Comparison of ENCODE assay signal across 10 cellular contexts in genomic region chr17:72270530-72270929, GRCh38.
A peak's percentile ranks its signal among the peaks of the same experiment; 100 is the strongest.
DNase-seq lines count a peak whose midpoint lies in the region; ATAC-seq, FAIRE-seq and TF ChIP-seq lines count a peak whose summit lies in the region.
"Had no signal": no experiment of that assay in that cellular context is flagged by ENCODE, and none has a peak within 500 bp of the region (broad histone marks: within the 10 kb centered on the region; RNA-seq: fewer than 3 reads in every experiment).

No MANE protein-coding gene starts in this region.

- DNase-seq in NCI-H1436 treated with DMSO at 0.1 percent for 48 hours (lab: John Stamatoyannopoulos, UW), result peak; percentile 71
- peak; percentile 79 for DNase-seq in T1000 (lab: John Stamatoyannopoulos, UW)
- DNase-seq in kidney tubule cell (ENCODE audit: low spot score), result peak; percentile 23
- no peak for DNase-seq in frontal cortex (ENCODE audit: low spot score in 2 of 2)
- DNase-seq: activated naive CD4-positive, alpha-beta T cell treated with anti-CD3 and anti-CD28 coated beads, Interleukin-2, amount 50 U/mL, for 16 hours; spleen had no signal

- no peak for FAIRE-seq in frontal cortex (lab: Jason Lieb, UNC)

- ATAC-seq in GM18868 (IDR thresholded peaks at IDR 0.05; ENCODE audit: unreplicated experiment), result no peak
- ATAC-seq in GM19467 (IDR thresholded peaks at IDR 0.05; ENCODE audit: unreplicated experiment), result no peak
- no peak for ATAC-seq in GM19455 (IDR thresholded peaks at IDR 0.05; ENCODE audit: unreplicated experiment)

- TF ChIP-seq CTCF in C4-2B (conservative IDR thresholded peaks at IDR 0.05), result no peak

- peak overlapping the region; percentile 41; the same call in 1 of the 2 replicates for H3K27ac ChIP-seq in C4-2B
- H3K27ac ChIP-seq: spleen had no signal

Comparison
In these comparisons a context has a peak if more than half of its experiments do, and no peak if none do; other contexts are left out.
1. DNase-seq: peak in NCI-H1436 treated with DMSO at 0.1 percent for 48 hours (single experiment), T1000 (single experiment) and kidney tubule cell (single experiment); none in frontal cortex (0 of 2).